Comparison of ENCODE assay signal across 9 cellular contexts in the genomic region with DNA sequence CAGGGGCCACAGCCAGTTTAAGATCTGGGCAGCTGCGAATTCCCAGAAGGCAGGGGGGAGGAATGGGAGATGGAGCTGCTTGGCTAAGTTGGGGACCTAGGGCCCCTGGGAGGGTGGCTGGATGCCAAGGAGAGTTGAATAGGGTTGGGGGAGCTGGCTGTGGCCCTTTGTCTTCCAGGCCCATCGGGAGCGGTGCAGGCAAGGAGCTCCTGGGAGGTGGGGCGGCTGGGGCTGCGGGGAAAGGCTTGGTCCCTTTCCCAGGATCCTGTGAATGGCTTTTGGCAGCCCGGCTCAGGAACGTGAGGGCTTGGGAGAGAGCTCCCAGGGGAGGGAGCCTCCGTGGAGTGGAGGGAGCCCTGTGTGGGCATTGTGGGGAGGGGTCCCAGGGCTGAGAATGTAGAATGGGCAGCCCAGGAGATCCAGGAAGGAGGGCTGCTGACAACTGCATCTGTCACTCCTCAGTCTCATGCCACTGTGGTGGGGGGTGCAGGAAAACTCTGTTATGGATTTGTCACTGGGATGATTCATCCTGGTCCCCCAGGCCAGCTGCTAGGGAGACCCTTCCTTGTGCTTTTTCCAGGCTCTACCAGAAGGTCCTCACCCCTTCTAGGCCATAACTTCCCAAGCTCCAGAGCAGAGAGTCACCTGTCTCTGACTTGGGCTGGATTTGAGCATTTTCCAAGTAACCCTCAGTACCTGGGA. TPM values are rescaled to one million over a fixed set of nuclear protein-coding genes. Genes with fewer than 3 reads are reported as not detected.
DNase-seq lines count a peak whose midpoint lies in the region; ATAC-seq, FAIRE-seq and TF ChIP-seq lines count a peak whose summit lies in the region.
"Had no signal": no experiment of that assay in that cellular context is flagged by ENCODE, and none has a peak within 500 bp of the region (broad histone marks: within the 10 kb centered on the region; RNA-seq: fewer than 3 reads in every experiment).

No MANE protein-coding gene starts in this region.

- TF ChIP-seq CTCF in brain microvascular endothelial cell (IDR thresholded peaks at IDR 0.05; ENCODE audit: low read depth, low read length, missing control alignments) (no peak), lower lobe of right lung (IDR thresholded peaks at IDR 0.05) (no peak), testis (IDR thresholded peaks at IDR 0.05) (no peak)

- H3K27me3 ChIP-seq in brain microvascular endothelial cell (replicated peaks) = no peaks in the 10 kb centered on the region
- H3K27me3 ChIP-seq in lower lobe of right lung (ENCODE audit: low read depth) = peaks cover 24% of the 10 kb centered on the region
- H3K27me3 ChIP-seq in testis = no peaks in the 10 kb centered on the region

- no peak overlapping the region for H3K27ac Mint-ChIP-seq in activated CD4-positive, alpha-beta T cell treated with anti-CD3 and anti-CD28 coated beads, Interleukin-2, amount 10 ng/mL, durations not matched to agents 7 days and 5 days

- H3K4me3 ChIP-seq in brain microvascular endothelial cell (ENCODE audit: low read depth, low read length) (peak overlapping the region; percentile 57), lower lobe of right lung (peak overlapping the region; percentile 59), testis (peak overlapping the region; percentile 54 to 67)

- POLR2A ChIA-PET in activated CD4-positive, alpha-beta T cell treated with anti-CD3 and anti-CD28 coated beads, Interleukin-2, amount 10 ng/mL, durations not matched to agents 7 days and 5 days (lab: Charles Lee) = no interaction called here

- intact Hi-C loops in lower lobe of right lung (cut with DNase I) = no loop called here
- intact Hi-C loops in testis (cut with DNase I; ENCODE audit: low total_unique reads) = no loop called here

- FAIRE-seq in GM12891 (lab: Jason Lieb, UNC) = no peak

- DNase-seq in activated CD4-positive, alpha-beta T cell treated with anti-CD3 and anti-CD28 coated beads, Interleukin-2, amount 10 ng/mL, durations not matched to agents 7 days and 5 days = no peak
- DNase-seq in activated CD4-positive, alpha-beta T cell treated with anti-CD3 and anti-CD28 coated beads, Interleukin-2, amount 50 U/mL, for 48 hours = no peak
- DNase-seq in brain microvascular endothelial cell (no peak), lower lobe of right lung (no peak), testis (peak; percentile 48), NCI-H1436 (lab: John Stamatoyannopoulos, UW) (no peak), GM12891 (ENCODE audit: insufficient read length, low spot score) (no peak)
- DNase-seq: DND-41 had no signal

- ATAC-seq in lower lobe of right lung (peak in 1 of 2 donors; percentile 2), GM21528 (IDR thresholded peaks at IDR 0.05; ENCODE audit: low FRiP score, unreplicated experiment) (no peak)

- no peaks in the 10 kb centered on the region for H3K36me3 Mint-ChIP-seq in activated CD4-positive, alpha-beta T cell treated with anti-CD3 and anti-CD28 coated beads, Interleukin-2, amount 10 ng/mL, durations not matched to agents 7 days and 5 days (ENCODE audit: low read depth)

- in situ Hi-C loops in brain microvascular endothelial cell (cut with HindIII; ENCODE audit: low pct_ligation_motif_present, low sequenced_read_pairs) = no loop called here

- H3K36me3 ChIP-seq in brain microvascular endothelial cell (replicated peaks) = no peaks in the 10 kb centered on the region
- no peaks in the 10 kb centered on the region for H3K36me3 ChIP-seq in lower lobe of right lung
- H3K36me3 ChIP-seq in testis (ENCODE audit: low read depth, missing control alignments) = no peaks in the 10 kb centered on the region

- peaks cover 9% of the 10 kb centered on the region for H3K4me1 Mint-ChIP-seq in activated CD4-positive, alpha-beta T cell treated with anti-CD3 and anti-CD28 coated beads, Interleukin-2, amount 10 ng/mL, durations not matched to agents 7 days and 5 days

- H3K27ac ChIP-seq in brain microvascular endothelial cell (no peak overlapping the region), lower lobe of right lung (no peak overlapping the region), testis (no peak overlapping the region)

- H3K27me3 Mint-ChIP-seq in activated CD4-positive, alpha-beta T cell treated with anti-CD3 and anti-CD28 coated beads, Interleukin-2, amount 10 ng/mL, durations not matched to agents 7 days and 5 days = peaks cover 30% of the 10 kb centered on the region

- WGBS in testis, 2 donors = 7 to 14% methylated on average over 8 of the region's 8 CpGs

- no peaks in the 10 kb centered on the region for H3K9me3 Mint-ChIP-seq in activated CD4-positive, alpha-beta T cell treated with anti-CD3 and anti-CD28 coated beads, Interleukin-2, amount 10 ng/mL, durations not matched to agents 7 days and 5 days

- TF ChIP-seq POLR2A in testis (IDR thresholded peaks at IDR 0.05) (no peak), GM12891 (IDR thresholded peaks at IDR 0.05; ENCODE audit: low read depth, low read length) (no peak)

- peaks cover 17% of the 10 kb centered on the region for H3K4me1 ChIP-seq in lower lobe of right lung
- peaks cover 25% of the 10 kb centered on the region for H3K4me1 ChIP-seq in testis

- H3K9me3 ChIP-seq in lower lobe of right lung = no peaks in the 10 kb centered on the region
- no peaks in the 10 kb centered on the region for H3K9me3 ChIP-seq in testis

- peak overlapping the region; percentile 49 for H3K4me3 Mint-ChIP-seq in activated CD4-positive, alpha-beta T cell treated with anti-CD3 and anti-CD28 coated beads, Interleukin-2, amount 10 ng/mL, durations not matched to agents 7 days and 5 days

- CTCF ChIA-PET in activated CD4-positive, alpha-beta T cell treated with anti-CD3 and anti-CD28 coated beads, Interleukin-2, amount 10 ng/mL, durations not matched to agents 7 days and 5 days (lab: Charles Lee) = interaction anchor here (1.2 kb wide), 1 partner anchor 12 kb away, joined by 3 read pairs; no protein-coding TSS in a partner anchor

TF ChIP-seq in GM12891, 5 proteins besides CTCF, POLR2A, EP300 and RAD21:
- TF ChIP-seq POU2F2 (IDR thresholded peaks at IDR 0.05; ENCODE audit: low read depth, low read length) (no peak), TAF1 (IDR thresholded peaks at IDR 0.05; ENCODE audit: low read depth, low read length) (no peak), PAX5 (IDR thresholded peaks at IDR 0.05; ENCODE audit: insufficient read depth, low read length, severe bottlenecking) (no peak), POLR2AphosphoS5 (IDR thresholded peaks at IDR 0.05; ENCODE audit: low read depth, low read length) (no peak), SPI1 (IDR thresholded peaks at IDR 0.05; ENCODE audit: low read depth, low read length) (no peak)
TF ChIP-seq in GM12891: peak in this region for 0.

RNA-seq across cellular contexts. Expression of a gene that starts 6.0 kb away (rescaled TPM):
- total RNA-seq in activated CD4-positive, alpha-beta T cell treated with anti-CD3 and anti-CD28 coated beads, Interleukin-2, amount 10 ng/mL, durations not matched to agents 7 days and 5 days = 1 to 10 TPM; 3.2 to 3.9 TPM
- 0.53 TPM for total RNA-seq in lower lobe of right lung
- total RNA-seq in testis = 10 to 100 TPM; 19.2 to 22.7 TPM
- 59.2 TPM for polyA plus RNA-seq in testis (ENCODE audit: insufficient read depth, low read depth, low replicate concordance)
- polyA plus RNA-seq in GM12891 (2012; ENCODE audit: low read depth, missing spikeins) = not detected

RNA-seq across cellular contexts. Expression of a gene that starts 15.6 kb away (rescaled TPM):
- total RNA-seq in activated CD4-positive, alpha-beta T cell treated with anti-CD3 and anti-CD28 coated beads, Interleukin-2, amount 10 ng/mL, durations not matched to agents 7 days and 5 days = under 1 TPM; 0.56 to 0.64 TPM
- total RNA-seq in lower lobe of right lung = 7.3 TPM
- total RNA-seq in testis = 10 to 100 TPM; 54.5 to 57.5 TPM
- polyA plus RNA-seq in testis (ENCODE audit: insufficient read depth, low read depth, low replicate concordance) = 62.9 TPM
- 0.26 TPM for polyA plus RNA-seq in GM12891 (2012; ENCODE audit: low read depth, missing spikeins)

RNA-seq across cellular contexts. Expression of a gene that starts 16.6 kb away (rescaled TPM):
- total RNA-seq in activated CD4-positive, alpha-beta T cell treated with anti-CD3 and anti-CD28 coated beads, Interleukin-2, amount 10 ng/mL, durations not matched to agents 7 days and 5 days = 10 to 100 TPM; 47.1 to 51.1 TPM
- 22.7 TPM for total RNA-seq in lower lobe of right lung
- 10 to 100 TPM; 40.2 to 42.0 TPM for total RNA-seq in testis
- polyA plus RNA-seq in testis (ENCODE audit: insufficient read depth, low read depth, low replicate concordance) = 41.4 TPM
- polyA plus RNA-seq in GM12891 (2012; ENCODE audit: low read depth, missing spikeins) = 30.0 TPM

RNA-seq across cellular contexts. Expression of a gene that starts 21.4 kb away (rescaled TPM):
- under 1 TPM; 0.40 to 0.44 TPM for total RNA-seq in activated CD4-positive, alpha-beta T cell treated with anti-CD3 and anti-CD28 coated beads, Interleukin-2, amount 10 ng/mL, durations not matched to agents 7 days and 5 days
- total RNA-seq in lower lobe of right lung (5.0 TPM), testis (1 to 10 TPM; 2.1 to 3.4 TPM)
- polyA plus RNA-seq in testis (ENCODE audit: insufficient read depth, low read depth, low replicate concordance) = 4.7 TPM
- 0.12 TPM for polyA plus RNA-seq in GM12891 (2012; ENCODE audit: low read depth, missing spikeins)

RNA-seq across cellular contexts. Expression of a gene that starts 53.8 kb away (rescaled TPM):
- total RNA-seq in activated CD4-positive, alpha-beta T cell treated with anti-CD3 and anti-CD28 coated beads, Interleukin-2, amount 10 ng/mL, durations not matched to agents 7 days and 5 days = 10 to 100 TPM; 25.6 to 26.3 TPM
- total RNA-seq in lower lobe of right lung (62.3 TPM), testis (100 to 1,000 TPM; 109 to 124 TPM)
- polyA plus RNA-seq in testis (ENCODE audit: insufficient read depth, low read depth, low replicate concordance) = 80.0 TPM
- polyA plus RNA-seq in GM12891 (2012; ENCODE audit: low read depth, missing spikeins) = 5.2 TPM

Comparison
In these comparisons a context has a peak if more than half of its experiments do, and no peak if none do; other contexts are left out.
1. RNA of a gene that starts 6.0 kb away (total RNA-seq): 19.2 to 22.7 TPM in testis; 3.2 to 3.9 TPM in activated CD4-positive, alpha-beta T cell treated with anti-CD3 and anti-CD28 coated beads, Interleukin-2, amount 10 ng/mL, durations not matched to agents 7 days and 5 days and 0.53 TPM in lower lobe of right lung (single experiment); every median in the first group is over 4 times any median in the second.
2. Peak in every context shown above with its lines, with median percentiles within 50 percentile points of each other: H3K4me3 ChIP-seq.